2 cellular contexts compared by ENCODE assay signal in genomic region chrX:9874483-9874882, GRCh38.
TF ChIP-seq lines count a peak whose summit lies in the region.

No MANE protein-coding gene starts in this region.

TF ChIP-seq in A549, 52 proteins besides CTCF, POLR2A, EP300 and RAD21:
- TF ChIP-seq HOXB5 (CRISPR knock-in tag; IDR thresholded peaks at IDR 0.05) (no peak), CHD2 (IDR thresholded peaks at IDR 0.05; ENCODE audit: low read length, partially characterized antibody) (no peak), MAZ (IDR thresholded peaks at IDR 0.05; ENCODE audit: borderline replicate concordance, low read depth, low read length) (no peak), MAFK (IDR thresholded peaks at IDR 0.05; ENCODE audit: partially characterized antibody) (no peak), BHLHE40 (IDR thresholded peaks at IDR 0.05; ENCODE audit: low read depth, low read length) (no peak), RFX5 (IDR thresholded peaks at IDR 0.05) (no peak), EHF (CRISPR knock-in tag; IDR thresholded peaks at IDR 0.05) (no peak), PHF8 (IDR thresholded peaks at IDR 0.05; ENCODE audit: borderline replicate concordance, low read depth) (no peak), E2F6 (IDR thresholded peaks at IDR 0.05; ENCODE audit: borderline replicate concordance, low read depth) (no peak), ZNF302 (CRISPR knock-in tag; IDR thresholded peaks at IDR 0.05) (no peak), PBX3 (IDR thresholded peaks at IDR 0.05) (no peak), USF2 (IDR thresholded peaks at IDR 0.05) (no peak)

TF ChIP-seq in IMR-90, 13 proteins besides CTCF, POLR2A, EP300 and RAD21:
- TF ChIP-seq SMC3 (IDR thresholded peaks at IDR 0.05; ENCODE audit: low read depth, low read length) (no peak), RCOR1 (IDR thresholded peaks at IDR 0.05; ENCODE audit: insufficient replicate concordance, low read length) (no peak), BHLHE40 (IDR thresholded peaks at IDR 0.05; ENCODE audit: low read depth, low read length) (no peak), USF2 (IDR thresholded peaks at IDR 0.05; ENCODE audit: low read depth, low read length) (no peak), CHD1 (IDR thresholded peaks at IDR 0.05; ENCODE audit: low read depth, low read length) (no peak), RFX5 (IDR thresholded peaks at IDR 0.05; ENCODE audit: low read depth, low read length) (no peak), ELK1 (IDR thresholded peaks at IDR 0.05; ENCODE audit: borderline replicate concordance, low read depth, low read length) (no peak), MAFK (IDR thresholded peaks at IDR 0.05; ENCODE audit: low read depth, low read length) (no peak), FOS (IDR thresholded peaks at IDR 0.05; ENCODE audit: low read depth, low read length) (no peak), CEBPB (IDR thresholded peaks at IDR 0.05; ENCODE audit: low read depth, low read length) (no peak), MAZ (IDR thresholded peaks at IDR 0.05; ENCODE audit: borderline replicate concordance, low read depth, low read length) (no peak), NFE2L2 (IDR thresholded peaks at IDR 0.05; ENCODE audit: low read depth, low read length) (no peak), MXI1 (IDR thresholded peaks at IDR 0.05; ENCODE audit: borderline replicate concordance, low read depth, low read length) (no peak)
